8 cellular contexts compared by ENCODE assay signal in genomic region chr7:23105086-23105643, GRCh38. TPM values are rescaled to one million over a fixed set of nuclear protein-coding genes. Genes with fewer than 3 reads are reported as not detected.
DNase-seq lines count a peak whose midpoint lies in the region; ATAC-seq lines count a peak whose summit lies in the region.

No MANE protein-coding gene starts in this region.

- CTCF ChIA-PET in activated CD8-positive, alpha-beta T cell treated with anti-CD3 and anti-CD28 coated beads, Interleukin-2, amount 10 ng/mL, durations not matched to agents 7 days and 5 days (lab: Charles Lee) = interaction anchor here (1.0 to 2.3 kb wide), 7 partner anchors 19 to 323 kb away, joined by 3 to 14 read pairs (median 5); no protein-coding TSS in a partner anchor

- POLR2A ChIA-PET in activated CD8-positive, alpha-beta T cell treated with anti-CD3 and anti-CD28 coated beads, Interleukin-2, amount 10 ng/mL, durations not matched to agents 7 days and 5 days (lab: Charles Lee) = interaction anchor here (1.1 to 4.1 kb wide), 5 partner anchors 10 to 77 kb away, joined by 3 to 27 read pairs (median 3); partner anchors contain the start of gene NUP42

- H3K36me3 Mint-ChIP-seq in activated CD8-positive, alpha-beta T cell treated with anti-CD3 and anti-CD28 coated beads, Interleukin-2, amount 10 ng/mL, durations not matched to agents 7 days and 5 days (ENCODE audit: low read depth) = peaks cover 3% of the 10 kb centered on the region
- H3K36me3 Mint-ChIP-seq in stimulated activated naive B cell treated with anti-CD40 and anti-IgM and Interleukin-4, amounts not matched to agents 10 μg/mL and 1 μg/mL and 100 μg/mL, for 72 hours = peaks cover 8 to 10% of the 10 kb centered on the region in 2 donors

- no peaks in the 10 kb centered on the region for H3K36me3 ChIP-seq in iPS-15b (ENCODE audit: control insufficient read depth, insufficient read depth, low read length)

- H3K9ac ChIP-seq in iPS-15b (ENCODE audit: low read depth, low read length) = peak overlapping the region; percentile 67

- ATAC-seq in GM19397 (IDR thresholded peaks at IDR 0.05; ENCODE audit: unreplicated experiment) (peak; percentile 5), HG03457 (IDR thresholded peaks at IDR 0.05; ENCODE audit: unreplicated experiment) (peak; percentile 29)
- ATAC-seq in activated CD8-positive, alpha-beta T cell treated with anti-CD3 and anti-CD28 coated beads, Interleukin-2, amount 10 ng/mL, durations not matched to agents 7 days and 5 days = peak; percentile 12
- ATAC-seq in stimulated activated naive B cell treated with anti-CD40 and anti-IgM and Interleukin-4, amounts not matched to agents 10 μg/mL and 1 μg/mL and 100 μg/mL, for 72 hours (replicated peaks) = peak; percentile 35 to 38

- DNase-seq in COLO668 (lab: John Stamatoyannopoulos, UW; ENCODE audit: unreplicated experiment) = peak; percentile 38
- DNase-seq in activated CD8-positive, alpha-beta T cell treated with anti-CD3 and anti-CD28 coated beads, Interleukin-2, amount 10 ng/mL, durations not matched to agents 7 days and 5 days = peak; percentile 23
- no peak for DNase-seq in stimulated activated naive B cell treated with anti-CD40 and anti-IgM and Interleukin-4, amounts not matched to agents 10 μg/mL and 1 μg/mL and 100 μg/mL, for 72 hours
- DNase-seq in glomerular visceral epithelial cell (ENCODE audit: extremely low spot score) = no peak
- no peak for DNase-seq in NCI-H1694 (lab: John Stamatoyannopoulos, UW)

- H3K4me1 ChIP-seq in iPS-15b (ENCODE audit: control insufficient read depth, insufficient read depth, low read length) = peaks cover 17% of the 10 kb centered on the region

- H3K27ac Mint-ChIP-seq in activated CD8-positive, alpha-beta T cell treated with anti-CD3 and anti-CD28 coated beads, Interleukin-2, amount 10 ng/mL, durations not matched to agents 7 days and 5 days = peak overlapping the region; percentile 95
- H3K27ac Mint-ChIP-seq in stimulated activated naive B cell treated with anti-CD40 and anti-IgM and Interleukin-4, amounts not matched to agents 10 μg/mL and 1 μg/mL and 100 μg/mL, for 72 hours = peak overlapping the region; percentile 99

- no peaks in the 10 kb centered on the region for H3K27me3 Mint-ChIP-seq in activated CD8-positive, alpha-beta T cell treated with anti-CD3 and anti-CD28 coated beads, Interleukin-2, amount 10 ng/mL, durations not matched to agents 7 days and 5 days (ENCODE audit: low read depth)
- no peaks in the 10 kb centered on the region for H3K27me3 Mint-ChIP-seq in stimulated activated naive B cell treated with anti-CD40 and anti-IgM and Interleukin-4, amounts not matched to agents 10 μg/mL and 1 μg/mL and 100 μg/mL, for 72 hours

- H3K9me3 Mint-ChIP-seq in activated CD8-positive, alpha-beta T cell treated with anti-CD3 and anti-CD28 coated beads, Interleukin-2, amount 10 ng/mL, durations not matched to agents 7 days and 5 days (ENCODE audit: insufficient read depth) = no peaks in the 10 kb centered on the region
- peaks cover 0 to 2% of the 10 kb centered on the region in 2 donors for H3K9me3 Mint-ChIP-seq in stimulated activated naive B cell treated with anti-CD40 and anti-IgM and Interleukin-4, amounts not matched to agents 10 μg/mL and 1 μg/mL and 100 μg/mL, for 72 hours

- H3K27me3 ChIP-seq in iPS-15b (ENCODE audit: control insufficient read depth, insufficient read depth, low read length) = no peaks in the 10 kb centered on the region

- H3K4me1 Mint-ChIP-seq in activated CD8-positive, alpha-beta T cell treated with anti-CD3 and anti-CD28 coated beads, Interleukin-2, amount 10 ng/mL, durations not matched to agents 7 days and 5 days (ENCODE audit: low read depth) = peaks cover 23% of the 10 kb centered on the region
- peaks cover 12 to 36% of the 10 kb centered on the region in 2 donors for H3K4me1 Mint-ChIP-seq in stimulated activated naive B cell treated with anti-CD40 and anti-IgM and Interleukin-4, amounts not matched to agents 10 μg/mL and 1 μg/mL and 100 μg/mL, for 72 hours

- H3K4me3 Mint-ChIP-seq in activated CD8-positive, alpha-beta T cell treated with anti-CD3 and anti-CD28 coated beads, Interleukin-2, amount 10 ng/mL, durations not matched to agents 7 days and 5 days = peak overlapping the region; percentile 98
- H3K4me3 Mint-ChIP-seq in stimulated activated naive B cell treated with anti-CD40 and anti-IgM and Interleukin-4, amounts not matched to agents 10 μg/mL and 1 μg/mL and 100 μg/mL, for 72 hours = peak overlapping the region; percentile 99

- peak overlapping the region; percentile 93 for H3K4me3 ChIP-seq in iPS-15b (ENCODE audit: low read depth, low read length)

- no peaks in the 10 kb centered on the region for H3K9me3 ChIP-seq in iPS-15b (ENCODE audit: control insufficient read depth, insufficient read depth, low read length)

RNA-seq across cellular contexts. Expression of gene KLHL7, which starts 0.4 kb away (rescaled TPM):
- 10 to 100 TPM; 20.3 to 23.0 TPM for total RNA-seq in activated CD8-positive, alpha-beta T cell treated with anti-CD3 and anti-CD28 coated beads, Interleukin-2, amount 10 ng/mL, durations not matched to agents 7 days and 5 days

Comparison
In these comparisons a context has a peak if more than half of its experiments do, and no peak if none do; other contexts are left out.
1. DNase-seq: peak in COLO668 (single experiment) and activated CD8-positive, alpha-beta T cell treated with anti-CD3 and anti-CD28 coated beads, Interleukin-2, amount 10 ng/mL, durations not matched to agents 7 days and 5 days (single experiment); none in stimulated activated naive B cell treated with anti-CD40 and anti-IgM and Interleukin-4, amounts not matched to agents 10 μg/mL and 1 μg/mL and 100 μg/mL, for 72 hours (single experiment), glomerular visceral epithelial cell (single experiment) and NCI-H1694 (single experiment).
2. Peak in every context shown above with its lines, with median percentiles within 50 percentile points of each other: ATAC-seq.